1 cellular context compared by ENCODE assay signal in genomic region chr2:121897335-121897970, GRCh38.
TF ChIP-seq lines count a peak whose summit lies in the region.

No MANE protein-coding gene starts in this region.

TF ChIP-seq in HepG2, 621 proteins besides CTCF, POLR2A, EP300 and RAD21 (continued from another document):
- TF ChIP-seq, protein P1, sequence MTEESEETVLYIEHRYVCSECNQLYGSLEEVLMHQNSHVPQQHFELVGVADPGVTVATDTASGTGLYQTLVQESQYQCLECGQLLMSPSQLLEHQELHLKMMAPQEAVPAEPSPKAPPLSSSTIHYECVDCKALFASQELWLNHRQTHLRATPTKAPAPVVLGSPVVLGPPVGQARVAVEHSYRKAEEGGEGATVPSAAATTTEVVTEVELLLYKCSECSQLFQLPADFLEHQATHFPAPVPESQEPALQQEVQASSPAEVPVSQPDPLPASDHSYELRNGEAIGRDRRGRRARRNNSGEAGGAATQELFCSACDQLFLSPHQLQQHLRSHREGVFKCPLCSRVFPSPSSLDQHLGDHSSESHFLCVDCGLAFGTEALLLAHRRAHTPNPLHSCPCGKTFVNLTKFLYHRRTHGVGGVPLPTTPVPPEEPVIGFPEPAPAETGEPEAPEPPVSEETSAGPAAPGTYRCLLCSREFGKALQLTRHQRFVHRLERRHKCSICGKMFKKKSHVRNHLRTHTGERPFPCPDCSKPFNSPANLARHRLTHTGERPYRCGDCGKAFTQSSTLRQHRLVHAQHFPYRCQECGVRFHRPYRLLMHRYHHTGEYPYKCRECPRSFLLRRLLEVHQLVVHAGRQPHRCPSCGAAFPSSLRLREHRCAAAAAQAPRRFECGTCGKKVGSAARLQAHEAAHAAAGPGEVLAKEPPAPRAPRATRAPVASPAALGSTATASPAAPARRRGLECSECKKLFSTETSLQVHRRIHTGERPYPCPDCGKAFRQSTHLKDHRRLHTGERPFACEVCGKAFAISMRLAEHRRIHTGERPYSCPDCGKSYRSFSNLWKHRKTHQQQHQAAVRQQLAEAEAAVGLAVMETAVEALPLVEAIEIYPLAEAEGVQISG (CRISPR knock-in tag; IDR thresholded peaks at IDR 0.05): 0 out of 2 replicates have a peak, but pooled peaks have one; percentile 25
- no peak for TF ChIP-seq KDM3A (CRISPR knock-in tag; IDR thresholded peaks at IDR 0.05; ENCODE audit: low read depth)
- TF ChIP-seq ZFP36L1 (CRISPR knock-in tag; IDR thresholded peaks at IDR 0.05): no peak
- TF ChIP-seq NRL (CRISPR knock-in tag; IDR thresholded peaks at IDR 0.05; ENCODE audit: borderline replicate concordance): no peak
- no peak for TF ChIP-seq ZNF333 (CRISPR knock-in tag; IDR thresholded peaks at IDR 0.05; ENCODE audit: borderline replicate concordance)
- no peak for TF ChIP-seq AKNA (CRISPR knock-in tag; IDR thresholded peaks at IDR 0.05; ENCODE audit: borderline replicate concordance)
- TF ChIP-seq JUNB (CRISPR knock-in tag; IDR thresholded peaks at IDR 0.05; ENCODE audit: borderline replicate concordance): no peak
- no peak for TF ChIP-seq ARID2 (CRISPR knock-in tag; IDR thresholded peaks at IDR 0.05; ENCODE audit: borderline replicate concordance)
- no peak for TF ChIP-seq CHD2 (IDR thresholded peaks at IDR 0.05; ENCODE audit: low read depth, low read length)
